ENCODE assay signal across 9 cellular contexts in the genomic region with DNA sequence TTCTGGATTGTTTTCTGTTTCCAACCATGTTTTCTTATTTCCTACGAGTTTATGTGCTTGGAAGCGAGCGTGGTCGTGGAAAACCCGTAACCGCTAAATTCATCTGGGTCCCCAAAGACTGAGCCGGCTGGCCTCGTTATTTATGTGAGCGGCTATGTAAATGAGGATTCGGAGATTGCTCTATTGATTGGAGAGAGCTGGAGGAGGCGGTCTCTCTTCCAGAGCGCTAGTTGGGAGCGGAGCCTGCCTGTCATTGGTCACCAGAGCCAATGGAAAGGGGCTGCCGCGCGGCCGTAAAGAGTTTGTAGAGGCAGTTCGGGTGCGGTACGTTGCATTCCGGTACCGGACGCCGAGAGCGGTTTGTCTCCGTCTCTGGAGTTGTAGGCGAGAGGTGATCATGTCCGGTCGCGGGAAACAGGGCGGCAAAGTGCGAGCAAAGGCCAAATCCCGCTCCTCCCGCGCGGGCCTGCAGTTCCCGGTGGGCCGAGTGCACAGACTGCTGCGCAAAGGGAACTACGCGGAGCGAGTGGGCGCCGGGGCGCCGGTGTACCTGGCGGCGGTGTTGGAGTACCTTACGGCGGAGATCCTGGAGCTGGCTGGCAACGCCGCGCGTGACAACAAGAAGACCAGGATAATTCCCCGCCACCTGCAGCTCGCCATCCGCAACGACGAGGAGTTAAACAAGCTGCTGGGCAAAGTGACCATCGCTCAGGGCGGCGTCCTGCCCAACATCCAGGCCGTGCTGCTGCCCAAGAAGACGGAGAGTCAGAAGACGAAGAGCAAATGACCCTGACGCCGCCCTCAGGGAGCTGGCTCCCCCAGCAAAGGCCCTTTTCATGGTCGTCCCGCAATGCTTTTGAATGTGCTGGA. TPM values are rescaled to one million over a fixed set of nuclear protein-coding genes. Genes with fewer than 3 reads are reported as not detected.
DNase-seq lines count a peak whose midpoint lies in the region; ATAC-seq and TF ChIP-seq lines count a peak whose summit lies in the region.
"Had no signal": no experiment of that assay in that cellular context is flagged by ENCODE, and none has a peak within 500 bp of the region (broad histone marks: within the 10 kb centered on the region; RNA-seq: fewer than 3 reads in every experiment).

No MANE protein-coding gene starts in this region.

- H2BK12ac ChIP-seq in trophoblast cell (ENCODE audit: low read length): peak overlapping the region; percentile 12

- H4K20me1 ChIP-seq in BLaER1: 0 out of 2 replicates have a peak, but pooled peaks cover 6% of the 10 kb centered on the region

- H3K4ac ChIP-seq in trophoblast cell (ENCODE audit: low read depth, low read length): peak overlapping the region; percentile 80

- ATAC-seq in GM19397 (IDR thresholded peaks at IDR 0.05; ENCODE audit: unreplicated experiment) (peak; percentile 58), HG03565 (IDR thresholded peaks at IDR 0.05; ENCODE audit: unreplicated experiment) (peak; percentile 50), heart right ventricle (peak; percentile 85 to 89 (median 88))

- H3K27me3 ChIP-seq in BLaER1 (peaks cover 37% of the 10 kb centered on the region), adrenal gland (no peaks in the 10 kb centered on the region), heart right ventricle (no peaks in the 10 kb centered on the region), trophoblast cell (ENCODE audit: insufficient read depth, low read length) (no peaks in the 10 kb centered on the region), tibial nerve (no peaks in the 10 kb centered on the region)

- H3K79me1 ChIP-seq in trophoblast cell (ENCODE audit: low read length): peaks cover 34% of the 10 kb centered on the region

- peak overlapping the region; percentile 37 for H2BK5ac ChIP-seq in trophoblast cell (ENCODE audit: low read depth, low read length, poor library complexity)

- H3K9me3 ChIP-seq in BLaER1 (peaks cover 14% of the 10 kb centered on the region; the same call in 1 of the 2 replicates), adrenal gland (replicated peaks in 1 of 3) (no peaks in the 10 kb centered on the region), heart right ventricle (no peaks in the 10 kb centered on the region), trophoblast cell (ENCODE audit: insufficient read depth, low read depth, low read length) (peaks cover 3% of the 10 kb centered on the region), tibial nerve (no peaks in the 10 kb centered on the region)

- H3K27ac ChIP-seq in BLaER1 (peak overlapping the region; percentile 12; the same call in 1 of the 2 replicates), adrenal gland (peak overlapping the region; percentile 86 to 98 (median 98)), heart right ventricle (peak overlapping the region; percentile 76 to 97 (median 94)), trophoblast cell (ENCODE audit: low read depth, low read length) (peak overlapping the region; percentile 78), tibial nerve (peak overlapping the region; percentile 88 to 99 (median 94))

- H3K9ac ChIP-seq in BLaER1: peak overlapping the region; percentile 74
- H3K9ac ChIP-seq in trophoblast cell (ENCODE audit: low read length): peak overlapping the region; percentile 85

- H2BK120ac ChIP-seq in trophoblast cell (ENCODE audit: insufficient read depth, low read length, poor library complexity): peak overlapping the region; percentile 28

- H3K4me1 ChIP-seq in BLaER1 (peaks cover 29% of the 10 kb centered on the region), adrenal gland (replicated peaks in 1 of 2) (peaks cover 11 to 12% of the 10 kb centered on the region in 2 donors), heart right ventricle (peaks cover 0 to 45% (median 15%) of the 10 kb centered on the region in 9 donors), trophoblast cell (ENCODE audit: control insufficient read depth in 1 of 2, insufficient read depth in 2 of 2, low read length in 2 of 2) (peaks cover 2 to 8% of the 10 kb centered on the region in 2 experiments), tibial nerve (peaks cover 0 to 48% (median 10%) of the 10 kb centered on the region in 4 donors)

- TF ChIP-seq EP300 in tibial nerve (IDR thresholded peaks at IDR 0.05): peak; percentile 12 to 100

- WGBS in adrenal gland, 4 donors: 1 to 2% (median 1%) methylated on average over 19 to 69 of the region's 69 CpGs
- WGBS in heart right ventricle, 2 donors: 0 to 2% methylated on average over 69 of the region's 69 CpGs
- WGBS in trophoblast cell (ENCODE audit: extremely low coverage, insufficient coverage, insufficient read length): no CpG with 5 or more reads among the region's 69 CpGs
- 1% methylated on average over 65 to 66 of the region's 69 CpGs for WGBS in tibial nerve, 2 donors

- peak overlapping the region; percentile 24 for H3K18ac ChIP-seq in trophoblast cell (ENCODE audit: low read length)

- TF ChIP-seq POLR2A in adrenal gland (IDR thresholded peaks at IDR 0.05): peak; percentile 97 to 99
- TF ChIP-seq POLR2A in tibial nerve (IDR thresholded peaks at IDR 0.05): peak; percentile 98 to 99

- intact Hi-C loops in adrenal gland (cut with DNase I) (no loop called here), heart right ventricle (cut with DNase I) (loop anchor here in 4 of 10 donors (2.0 to 5.0 kb wide), 5 partner anchors 28 to 517 kb away; a partner anchor contains a TSS)

- no peak overlapping the region for H3K23ac ChIP-seq in trophoblast cell (ENCODE audit: low read length)

- peak overlapping the region; percentile 61 for H2AFZ ChIP-seq in trophoblast cell (ENCODE audit: insufficient read depth, low read length, poor library complexity)

- peak overlapping the region; percentile 73 for H4K8ac ChIP-seq in trophoblast cell (ENCODE audit: low read depth, low read length)

- peak; percentile 89 to 96 for DNase-seq in SW 1271 (lab: John Stamatoyannopoulos, UW)
- DNase-seq in adrenal gland: peak; percentile 95 to 99 (median 98)
- DNase-seq in heart right ventricle: peak; percentile 91 to 96
- peak; percentile 95 to 97 for DNase-seq in trophoblast cell
- DNase-seq in tibial nerve (ENCODE audit: low spot score in 2 of 2): peak; percentile 94 to 96

- TF ChIP-seq CTCF in adrenal gland (IDR thresholded peaks at IDR 0.05) (peak in 2 of 6 experiments; percentile 13 to 15), heart right ventricle (IDR thresholded peaks at IDR 0.05) (no peak), tibial nerve (IDR thresholded peaks at IDR 0.05) (no peak)

- H3K36me3 ChIP-seq in BLaER1: no peaks in the 10 kb centered on the region
- no peaks in the 10 kb centered on the region for H3K36me3 ChIP-seq in adrenal gland (replicated peaks in 1 of 2)
- no peaks in the 10 kb centered on the region for H3K36me3 ChIP-seq in heart right ventricle
- no peaks in the 10 kb centered on the region for H3K36me3 ChIP-seq in trophoblast cell (ENCODE audit: control insufficient read depth in 1 of 2, insufficient read depth in 2 of 2, low read length in 2 of 2)
- no peaks in the 10 kb centered on the region for H3K36me3 ChIP-seq in tibial nerve

- H4K12ac ChIP-seq in trophoblast cell (ENCODE audit: low read depth, low read length): peak overlapping the region; percentile 67

- H3K79me2 ChIP-seq in trophoblast cell (ENCODE audit: control insufficient read depth, insufficient read depth, low read length, poor library complexity): peaks cover 22% of the 10 kb centered on the region

- peak overlapping the region; percentile 38 for H2AK5ac ChIP-seq in trophoblast cell (ENCODE audit: low read length)

- peak overlapping the region; percentile 80 for H3K14ac ChIP-seq in trophoblast cell (ENCODE audit: low read length)

- H3K4me2 ChIP-seq in BLaER1: peak overlapping the region; percentile 90
- peak overlapping the region; percentile 65 for H3K4me2 ChIP-seq in trophoblast cell (ENCODE audit: low read length)

- H4K91ac ChIP-seq in trophoblast cell (ENCODE audit: low read depth, low read length): peak overlapping the region; percentile 30

- H3K4me3 ChIP-seq in BLaER1 (peak overlapping the region; percentile 75), adrenal gland (peak overlapping the region; percentile 48 to 78 (median 62)), heart right ventricle (peak overlapping the region; percentile 76 to 93 (median 80)), trophoblast cell (ENCODE audit: low read depth, low read length) (peak overlapping the region; percentile 89), tibial nerve (peak overlapping the region; percentile 66 to 90 (median 82))

RNA-seq across cellular contexts. Expression of a gene that starts 29.0 kb away (rescaled TPM):
- total RNA-seq in adrenal gland (100 to 1,000 TPM in 1 of 8 donors, 10 to 100 TPM in 7; 11.5 to 103 (median 43.3) TPM), heart right ventricle (10 to 100 TPM; 47.6 to 62.3 (median 56.0) TPM), tibial nerve (10 to 100 TPM; 11.7 to 22.6 (median 19.2) TPM)
- polyA plus RNA-seq in adrenal gland (100 to 1,000 TPM in 1 of 3 donors, 10 to 100 TPM in 2; 16.6 to 112 (median 20.2) TPM), heart right ventricle (10 to 100 TPM; 11.9 to 27.6 TPM)
- polyA plus RNA-seq in trophoblast cell (2013): 101 and 107 TPM in 2 replicates

RNA-seq across cellular contexts. Expression of a gene that starts 29.2 kb away (rescaled TPM):
- total RNA-seq in adrenal gland (1 to 10 TPM; 2.6 to 9.3 (median 4.5) TPM), heart right ventricle (1 to 10 TPM; 1.2 to 5.8 (median 3.7) TPM), tibial nerve (1 to 10 TPM in 1 of 4 donors, under 1 TPM in 3; 0.20 to 2.1 (median 0.89) TPM)
- polyA plus RNA-seq in adrenal gland (10 to 100 TPM in 1 of 3 donors, 1 to 10 TPM in 2; 3.1 to 12.5 (median 4.8) TPM), heart right ventricle (1 to 10 TPM; 3.4 to 5.5 TPM)
- 2.0 and 2.8 TPM in 2 replicates for polyA plus RNA-seq in trophoblast cell (2013)

RNA-seq across cellular contexts. Expression of a gene that starts 39.7 kb away (rescaled TPM):
- total RNA-seq in adrenal gland (under 1 TPM in 6 of 8 donors, not detected in 2; 0.21 to 0.41 (median 0.28) TPM), heart right ventricle (under 1 TPM in 5 of 10 donors, not detected in 5; 0.10 to 0.24 (median 0.12) TPM), tibial nerve (10 to 100 TPM in 1 of 4 donors, 1 to 10 TPM in 3; 1.2 to 10.5 (median 6.2) TPM)
- polyA plus RNA-seq in adrenal gland (under 1 TPM in 2 of 3 donors, not detected in 1; 0.20 to 0.24 TPM), heart right ventricle (1 to 10 TPM in 1 of 2 donors, under 1 TPM in 1; 0.14 to 1.3 TPM)
- 1.5 and 1.8 TPM in 2 replicates for polyA plus RNA-seq in trophoblast cell (2013)
- total RNA-seq: T-helper 2 cell treated with Interferon-gamma antibody and Interleukin-4, amounts not matched to agents 100 ng/mL and 5 ng/mL, for 36 hours had no signal

Comparison
In these comparisons a context has a peak if more than half of its experiments do, and no peak if none do; other contexts are left out.
1. Peak in every context shown above with its lines: DNase-seq, ATAC-seq, H3K4me3 ChIP-seq and H3K27ac ChIP-seq.
2. H3K27ac ChIP-seq: peak in every context shown above with its lines; median percentile 98 in adrenal gland; 94 in heart right ventricle; 94 in tibial nerve; 78 in trophoblast cell; 12 in BLaER1.